ENCODE assay signal across 4 cellular contexts in genomic region chr6:42998205-42998604, GRCh38. TPM values are rescaled to one million over a fixed set of nuclear protein-coding genes. Genes with fewer than 3 reads are reported as not detected.
DNase-seq lines count a peak whose midpoint lies in the region; ATAC-seq and TF ChIP-seq lines count a peak whose summit lies in the region.
"Not testable (repeated sequence)": the region's sequence is repeated elsewhere in the genome, so short reads cannot be mapped to it uniquely, and the experiment has no call there.

No MANE protein-coding gene starts in this region.

- H3K9ac ChIP-seq in neural progenitor cell: not testable (repeated sequence)

- TF ChIP-seq CTCF in neural progenitor cell (IDR thresholded peaks at IDR 0.05): not testable (repeated sequence)

- H3F3A ChIP-seq in neural progenitor cell (ENCODE audit: low read depth): peaks cover 11% of the 10 kb centered on the region

- ATAC-seq in left lobe of liver: peak; percentile 73

- H3K36me3 Mint-ChIP-seq in neural progenitor cell: peaks cover 14% of the 10 kb centered on the region

- not testable (repeated sequence) for H3K4me2 ChIP-seq in neural progenitor cell

- not testable (repeated sequence) for H3K27ac ChIP-seq in neural progenitor cell

- not testable (repeated sequence) for H3K4me1 Mint-ChIP-seq in neural progenitor cell

- not testable (repeated sequence) for H3K27me3 Mint-ChIP-seq in neural progenitor cell (ENCODE audit: insufficient read depth, low read depth)

- not testable (repeated sequence) for H3K9me3 ChIP-seq in neural progenitor cell (ENCODE audit: low read depth)

- H3K27me3 ChIP-seq in neural progenitor cell: not testable (repeated sequence)

- not testable (repeated sequence) for H3K4me3 ChIP-seq in neural progenitor cell

- H4K20me1 ChIP-seq in neural progenitor cell (ENCODE audit: low read depth): peaks cover 14% of the 10 kb centered on the region

- not testable (repeated sequence) for H2AFZ ChIP-seq in neural progenitor cell (replicated peaks)

- not testable (repeated sequence) for H3K4me1 ChIP-seq in neural progenitor cell

- not testable (repeated sequence) for H3K36me3 ChIP-seq in neural progenitor cell

- not testable (repeated sequence) for H3K79me2 ChIP-seq in neural progenitor cell (ENCODE audit: low read depth)

- DNase-seq in kidney tubule cell (ENCODE audit: low spot score) (peak; percentile 42), renal cortical epithelial cell (ENCODE audit: low read depth) (peak; percentile 39)
- not testable (repeated sequence) for DNase-seq in left lobe of liver (ENCODE audit: low spot score); neural progenitor cell (ENCODE audit: low spot score)

- not testable (repeated sequence) for H3K9me3 Mint-ChIP-seq in neural progenitor cell

- peak overlapping the region; percentile 51 for H3K27ac Mint-ChIP-seq in neural progenitor cell

- H3K4me3 Mint-ChIP-seq in neural progenitor cell: not testable (repeated sequence)

RNA-seq across cellular contexts. Expression of gene PPP2R5D, which starts 13.8 kb away (rescaled TPM):
- total RNA-seq in left lobe of liver (14.8 TPM), neural progenitor cell (ENCODE audit: low replicate concordance) (75.0 and 103 TPM in 2 replicates), renal cortical epithelial cell (42.9 and 47.8 TPM in 2 replicates)

RNA-seq across cellular contexts. Expression of gene MEA1, which starts 15.5 kb away (rescaled TPM):
- 20.2 TPM for total RNA-seq in left lobe of liver
- 73.1 and 88.3 TPM in 2 replicates for total RNA-seq in neural progenitor cell (ENCODE audit: low replicate concordance)
- total RNA-seq in renal cortical epithelial cell: 38.3 and 46.9 TPM in 2 replicates

RNA-seq across cellular contexts. Expression of gene KLHDC3, which starts 15.8 kb away (rescaled TPM):
- 42.5 TPM for total RNA-seq in left lobe of liver
- 122 and 165 TPM in 2 replicates for total RNA-seq in neural progenitor cell (ENCODE audit: low replicate concordance)
- 60.7 and 111 TPM in 2 replicates for total RNA-seq in renal cortical epithelial cell

RNA-seq across cellular contexts. Expression of gene PEX6, which starts 19.2 kb away (rescaled TPM):
- total RNA-seq in left lobe of liver (25.4 TPM), neural progenitor cell (ENCODE audit: low replicate concordance) (11.3 and 22.4 TPM in 2 replicates), renal cortical epithelial cell (46.0 and 80.8 TPM in 2 replicates)

RNA-seq across cellular contexts. Expression of gene RRP36, which starts 23.2 kb away (rescaled TPM):
- 21.7 TPM for total RNA-seq in left lobe of liver
- total RNA-seq in neural progenitor cell (ENCODE audit: low replicate concordance): 77.8 and 93.3 TPM in 2 replicates
- total RNA-seq in renal cortical epithelial cell: 93.5 and 166 TPM in 2 replicates
